ENCODE assay signal across 11 cellular contexts in genomic region chr3:14289590-14290453, GRCh38.
DNase-seq lines count a peak whose midpoint lies in the region; ATAC-seq, FAIRE-seq and TF ChIP-seq lines count a peak whose summit lies in the region.
"Had no signal": no experiment of that assay in that cellular context is flagged by ENCODE, and none has a peak within 500 bp of the region (broad histone marks: within the 10 kb centered on the region; RNA-seq: fewer than 3 reads in every experiment).

No MANE protein-coding gene starts in this region.

- 0 out of 2 replicates have a peak overlapping the region, but pooled peaks have one; percentile 5 for H2BK15ac ChIP-seq in H1 (ENCODE audit: low read length)

- no peaks in the 10 kb centered on the region for H3K27me3 Mint-ChIP-seq in CD8-positive, alpha-beta T cell (ENCODE audit: low read depth)
- H3K27me3 Mint-ChIP-seq: stimulated activated naive CD8-positive, alpha-beta T cell treated with anti-CD3 and anti-CD28 coated beads, Interleukin-15, amount 100 ng/mL, for 72 hours had no signal

- no peak for TF ChIP-seq RAD21 in H1 (IDR thresholded peaks at IDR 0.05 in 1 of 2, conservative IDR thresholded peaks at IDR 0.05 in 1 of 2; ENCODE audit: low read depth in 2 of 2, low read length in 2 of 2)

- H3K4me1 ChIP-seq in H1 (replicated peaks in 1 of 4; ENCODE audit: control insufficient read depth in 3 of 4, insufficient read depth in 4 of 4, low read length in 3 of 4): peaks cover 4 to 22% (median 14%) of the 10 kb centered on the region in 4 experiments
- no peaks in the 10 kb centered on the region for H3K4me1 ChIP-seq in CD8-positive, alpha-beta T cell (ENCODE audit: insufficient read depth, low read length)

- no peaks in the 10 kb centered on the region for H3K36me3 Mint-ChIP-seq in CD8-positive, alpha-beta T cell
- H3K36me3 Mint-ChIP-seq: naive B cell, T-cell had no signal

- H3K79me2 ChIP-seq in H1 (ENCODE audit: control insufficient read depth in 1 of 2, insufficient read depth in 2 of 2, low read length in 2 of 2): no peaks in the 10 kb centered on the region

- no peak overlapping the region for H3K27ac Mint-ChIP-seq in CD8-positive, alpha-beta T cell
- H3K27ac Mint-ChIP-seq: T-cell had no signal

- H3K36me3 ChIP-seq in H1 (ENCODE audit: control insufficient read depth in 2 of 4, insufficient read depth in 4 of 4, low read length in 3 of 4): no peaks in the 10 kb centered on the region
- no peaks in the 10 kb centered on the region for H3K36me3 ChIP-seq in CD8-positive, alpha-beta T cell (ENCODE audit: insufficient read depth, low read length)

- H3K9me3 Mint-ChIP-seq in CD8-positive, alpha-beta T cell: no peaks in the 10 kb centered on the region
- H3K9me3 Mint-ChIP-seq: stimulated activated naive CD8-positive, alpha-beta T cell treated with anti-CD3 and anti-CD28 coated beads, Interleukin-15, amount 100 ng/mL, for 72 hours; T-cell had no signal

- no peak overlapping the region for H3K4me3 Mint-ChIP-seq in CD8-positive, alpha-beta T cell
- H3K4me3 Mint-ChIP-seq: naive B cell; stimulated activated naive CD8-positive, alpha-beta T cell treated with anti-CD3 and anti-CD28 coated beads, Interleukin-15, amount 100 ng/mL, for 72 hours; T-cell had no signal

- 72% methylated on average over 7 of the region's 7 CpGs; no CpG with 5 or more reads in 1 of the 2 experiments for WGBS in H1 (ENCODE audit: extremely low coverage in 1 of 2, insufficient coverage in 1 of 2, insufficient read length in 1 of 2, insufficient replicate concordance in 2 of 2, low coverage in 1 of 2, low lambda C conversion rate in 2 of 2, missing lambda C conversion rate in 1 of 2), 2 experiments

- no peak overlapping the region for H4K8ac ChIP-seq in H1 (ENCODE audit: extremely low read depth, insufficient read depth, low read length)

- intact Hi-C loops in CD8-positive, alpha-beta T cell (cut with DNase I, micrococcal nuclease): no loop called here

- H2BK12ac ChIP-seq in H1 (ENCODE audit: low read depth, low read length): peak overlapping the region; percentile 94

- H4K91ac ChIP-seq in H1 (replicated peaks; ENCODE audit: insufficient read length, low read length): peak overlapping the region; percentile 2

- H4K5ac ChIP-seq in H1 (ENCODE audit: insufficient read length, low read depth, low read length): no peak overlapping the region

- FAIRE-seq in H1 (lab: Jason Lieb, UNC): no peak

- H3K56ac ChIP-seq in H1 (replicated peaks; ENCODE audit: insufficient read length, low read depth, low read length): no peak overlapping the region

- H2BK5ac ChIP-seq in H1 (ENCODE audit: low read depth, low read length): peak overlapping the region; percentile 62; the same call in 1 of the 2 replicates

- 0 out of 2 replicates have a peak overlapping the region, but pooled peaks have one; percentile 84 for H2AK5ac ChIP-seq in H1 (ENCODE audit: low read depth, low read length)

- no peaks in the 10 kb centered on the region for H4K20me1 ChIP-seq in H1 (replicated peaks in 1 of 2; ENCODE audit: control insufficient read depth in 1 of 2, insufficient read depth in 2 of 2, low read length in 2 of 2)

- H3K4me2 ChIP-seq in H1 (ENCODE audit: insufficient read depth in 1 of 2, low read depth in 2 of 2, low read length in 2 of 2): no peak overlapping the region; a peak in 1 of 4 replicates

- H3K27me3 ChIP-seq in H1 (replicated peaks in 1 of 4; ENCODE audit: control insufficient read depth in 3 of 4, extremely low read depth in 1 of 4, insufficient read depth in 3 of 4, low read length in 3 of 4): 0 out of 7 replicates have a peak, but pooled peaks cover 0 to 2% (median 0%) of the 10 kb centered on the region in 4 experiments
- no peaks in the 10 kb centered on the region for H3K27me3 ChIP-seq in CD8-positive, alpha-beta T cell (ENCODE audit: insufficient read depth, low read length)

- H3K9me3 ChIP-seq in H1 (ENCODE audit: insufficient read depth in 2 of 2, low read depth in 1 of 2, low read length in 1 of 2): no peaks in the 10 kb centered on the region
- no peaks in the 10 kb centered on the region for H3K9me3 ChIP-seq in CD8-positive, alpha-beta T cell (ENCODE audit: low read length)

- H3K79me1 ChIP-seq in H1 (ENCODE audit: low read depth, low read length): no peaks in the 10 kb centered on the region

- no peak for ATAC-seq in CD8-positive, alpha-beta T cell
- ATAC-seq in GM21367 (IDR thresholded peaks at IDR 0.05; ENCODE audit: unreplicated experiment): no peak
- ATAC-seq: stimulated activated naive CD8-positive, alpha-beta T cell treated with anti-CD3 and anti-CD28 coated beads, Interleukin-15, amount 100 ng/mL, for 72 hours; T-cell had no signal

- H3K4me3 ChIP-seq in H1 (ENCODE audit: extremely low read depth in 1 of 4, insufficient read depth in 2 of 4, low read depth in 3 of 4, low read length in 4 of 4): no peak overlapping the region
- no peak overlapping the region for H3K4me3 ChIP-seq in CD8-positive, alpha-beta T cell (ENCODE audit: low read depth, low read length)

- no peak overlapping the region for H3K23ac ChIP-seq in H1 (ENCODE audit: insufficient read length)

- TF ChIP-seq CTCF in H1 (IDR thresholded peaks at IDR 0.05; ENCODE audit: control extremely low read depth in 1 of 3, insufficient read depth in 1 of 3, low read depth in 1 of 3, low read length in 3 of 3): no peak
- TF ChIP-seq CTCF in CD8-positive, alpha-beta T cell (IDR thresholded peaks at IDR 0.05): no peak

- no peak overlapping the region for H3K9ac ChIP-seq in H1 (replicated peaks in 1 of 4; ENCODE audit: extremely low read depth in 1 of 4, low read depth in 3 of 4, low read length in 3 of 4)

- no peak for TF ChIP-seq POLR2A in H1 (IDR thresholded peaks at IDR 0.05; ENCODE audit: control extremely low read depth in 1 of 2, low read depth in 2 of 2, low read length in 2 of 2)

- no peak overlapping the region for H2AFZ ChIP-seq in H1 (ENCODE audit: low read length)

- H2BK120ac ChIP-seq in H1 (replicated peaks; ENCODE audit: low read depth, low read length): no peak overlapping the region

- CTCF ChIA-PET in H1 (lab: Charles Lee; ENCODE audit: partially characterized antibody): interaction anchor here (1.0 to 8.9 kb wide), 8 partner anchors 13 to 178 kb away, joined by 3 to 75 read pairs (median 4); no protein-coding TSS in a partner anchor
- CTCF ChIA-PET in CD8-positive, alpha-beta T cell (lab: Charles Lee): interaction anchor here (0.6 kb wide), 1 partner anchor 178 kb away, joined by 3 read pairs; no protein-coding TSS in a partner anchor

- DNase-seq in Daoy (ENCODE audit: low read depth) (peak; percentile 51), NCI-H2227 treated with DMSO at 0.1 percent for 48 hours (lab: John Stamatoyannopoulos, UW) (peak; percentile 5), H1 (ENCODE audit: low read depth in 1 of 2, low spot score in 2 of 2) (no peak), mucosa of gallbladder (ENCODE audit: low spot score) (peak; percentile 48), NOMO-1 treated with DMSO at 0.1 percent for 48 hours (lab: John Stamatoyannopoulos, UW; ENCODE audit: unreplicated experiment) (no peak), GM19238 (ENCODE audit: insufficient read length, low spot score) (no peak)
- DNase-seq in CD8-positive, alpha-beta T cell: no peak
- DNase-seq: naive B cell; stimulated activated naive CD8-positive, alpha-beta T cell treated with anti-CD3 and anti-CD28 coated beads, Interleukin-15, amount 100 ng/mL, for 72 hours; T-cell had no signal

- no peaks in the 10 kb centered on the region for H3K23me2 ChIP-seq in H1 (ENCODE audit: low read depth, low read length)

- no peak overlapping the region for H3K27ac ChIP-seq in H1 (ENCODE audit: low read depth, low read length)
- no peak overlapping the region for H3K27ac ChIP-seq in CD8-positive, alpha-beta T cell (ENCODE audit: low read depth, low read length)

- H2BK20ac ChIP-seq in H1 (ENCODE audit: low read length): peak overlapping the region; percentile 74

- TF ChIP-seq EP300 in H1 (IDR thresholded peaks at IDR 0.05; ENCODE audit: borderline replicate concordance in 1 of 2, low read depth in 2 of 2, low read length in 2 of 2): no peak

- no peaks in the 10 kb centered on the region for H3K4me1 Mint-ChIP-seq in CD8-positive, alpha-beta T cell (ENCODE audit: low read depth)
- H3K4me1 Mint-ChIP-seq: naive B cell; stimulated activated naive CD8-positive, alpha-beta T cell treated with anti-CD3 and anti-CD28 coated beads, Interleukin-15, amount 100 ng/mL, for 72 hours had no signal

- H3K4ac ChIP-seq in H1 (replicated peaks; ENCODE audit: insufficient read length, low read depth, low read length): no peak overlapping the region

- POLR2A ChIA-PET in H1 (lab: Charles Lee; ENCODE audit: partially characterized antibody): interaction anchor here (0.6 to 2.2 kb wide), 8 partner anchors 11 to 741 kb away, joined by 3 to 6 read pairs (median 4); no protein-coding TSS in a partner anchor
- POLR2A ChIA-PET in CD8-positive, alpha-beta T cell (lab: Charles Lee): no interaction called here

- no peak overlapping the region for H3K14ac ChIP-seq in H1 (ENCODE audit: insufficient read length)

- H3K18ac ChIP-seq in H1 (ENCODE audit: extremely low read depth, low read length): peak overlapping the region; percentile 79; the same call in 1 of the 2 replicates

TF ChIP-seq in H1, 55 proteins besides CTCF, POLR2A, EP300 and RAD21:
- 0 out of 2 replicates have a peak, but pooled peaks have one; percentile 31 for TF ChIP-seq JUND (IDR thresholded peaks at IDR 0.05; ENCODE audit: low read length)
- TF ChIP-seq PHF8 (conservative IDR thresholded peaks at IDR 0.05; ENCODE audit: low read depth, low read length): no peak
- peak; percentile 87; the same call in 1 of the 2 replicates for TF ChIP-seq KDM1A (IDR thresholded peaks at IDR 0.05; ENCODE audit: borderline replicate concordance, low read length)
- TF ChIP-seq SP4 (IDR thresholded peaks at IDR 0.05; ENCODE audit: low read length): no peak
- TF ChIP-seq YY1 (IDR thresholded peaks at IDR 0.05; ENCODE audit: low read depth, low read length): no peak
- TF ChIP-seq SRF (IDR thresholded peaks at IDR 0.05; ENCODE audit: low read depth, low read length): no peak
- no peak for TF ChIP-seq FOSL1 (IDR thresholded peaks at IDR 0.05; ENCODE audit: insufficient read depth, low read depth, low read length)

Comparison
In these comparisons a context has a peak if more than half of its experiments do, and no peak if none do; other contexts are left out.
1. DNase-seq: peak in Daoy (single experiment), NCI-H2227 treated with DMSO at 0.1 percent for 48 hours (single experiment) and mucosa of gallbladder (single experiment); none in H1 (0 of 2), NOMO-1 treated with DMSO at 0.1 percent for 48 hours (single experiment), CD8-positive, alpha-beta T cell (0 of 7) and GM19238 (single experiment).